ENCODE assay signal across 15 cellular contexts in the genomic region with DNA sequence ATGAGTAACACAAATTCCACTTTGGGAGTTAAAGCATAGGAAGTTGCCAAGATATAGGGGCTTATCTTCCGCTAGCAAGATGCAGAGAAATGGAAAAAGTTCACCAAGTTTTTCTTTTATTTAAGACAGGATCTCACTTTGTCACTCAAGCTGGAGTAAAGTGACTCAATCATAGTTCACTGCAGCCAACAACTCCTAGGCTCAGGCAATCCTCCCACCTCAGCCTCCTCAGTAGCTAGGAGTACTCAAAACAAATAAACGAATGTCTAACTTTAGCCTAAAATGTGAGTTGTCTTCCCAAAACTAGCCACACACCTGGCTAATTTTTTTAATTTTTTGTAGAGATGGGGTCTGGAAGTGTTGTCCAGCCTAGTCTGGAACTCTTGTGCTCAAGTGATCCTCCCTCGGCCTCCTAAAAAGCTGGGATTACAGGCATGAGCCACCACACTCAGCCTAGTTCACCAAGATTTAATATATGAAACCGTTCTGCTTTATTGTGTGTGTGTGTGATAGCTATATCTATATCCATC. TPM values are rescaled to one million over a fixed set of nuclear protein-coding genes. Genes with fewer than 3 reads are reported as not detected.
DNase-seq lines count a peak whose midpoint lies in the region; ATAC-seq and TF ChIP-seq lines count a peak whose summit lies in the region.
"Had no signal": no experiment of that assay in that cellular context is flagged by ENCODE, and none has a peak within 500 bp of the region (broad histone marks: within the 10 kb centered on the region; RNA-seq: fewer than 3 reads in every experiment).

No MANE protein-coding gene starts in this region.

- dilution Hi-C loops in IMR-90 (cut with HindIII; ENCODE audit: low sequenced_read_pairs, unreplicated experiment): no loop called here
- dilution Hi-C loops in mammary epithelial cell (cut with HindIII; ENCODE audit: low sequenced_read_pairs): loop anchor here (25.0 kb wide), 1 partner anchor 376 kb away; no protein-coding TSS in a partner anchor

- H3K9me1 ChIP-seq in IMR-90 (ENCODE audit: insufficient read depth, low read length): no peaks in the 10 kb centered on the region

- in situ Hi-C loops in IMR-90 (cut with MboI; ENCODE audit: low sequenced_read_pairs) (no loop called here), mammary epithelial cell (cut with MboI; ENCODE audit: low sequenced_read_pairs in 2 of 2) (no loop called here)

- BruUV-seq in IMR-90 (replicated peaks; lab: Mats Ljungman, UMichigan): no TSS peak
- BruUV-seq in mammary epithelial cell (replicated peaks; lab: Mats Ljungman, UMichigan): no TSS peak

- H2BK20ac ChIP-seq in IMR-90 (ENCODE audit: low read depth, low read length): no peak overlapping the region

- H2BK15ac ChIP-seq in IMR-90 (ENCODE audit: low read depth, low read length): no peak overlapping the region

- WGBS in IMR-90 (ENCODE audit: extremely low coverage in 2 of 2, insufficient read length in 1 of 2), 2 experiments: no CpG with 5 or more reads among the region's 4 CpGs
- 99% methylated on average over 4 of the region's 4 CpGs for WGBS in mammary epithelial cell (ENCODE audit: low coverage, missing lambda C conversion rate)

- H3K4me1 ChIP-seq in CD4-positive, CD25-positive, alpha-beta regulatory T cell (ENCODE audit: control insufficient read depth, insufficient read depth, low read length, poor library complexity, severe bottlenecking): peaks cover 26% of the 10 kb centered on the region
- peaks cover 11% of the 10 kb centered on the region for H3K4me1 ChIP-seq in IMR-90 (ENCODE audit: control insufficient read depth, insufficient read depth, low read length)
- peaks cover 6% of the 10 kb centered on the region for H3K4me1 ChIP-seq in mammary epithelial cell (ENCODE audit: insufficient read depth, low read length)
- peaks cover 0 to 34% of the 10 kb centered on the region in 2 donors for H3K4me1 ChIP-seq in muscle layer of duodenum (ENCODE audit: control insufficient read depth in 1 of 2, insufficient read depth in 2 of 2, low read length in 2 of 2)

- no peak overlapping the region for H3K4me3 ChIP-seq in CD4-positive, CD25-positive, alpha-beta regulatory T cell (ENCODE audit: low read depth, low read length)
- H3K4me3 ChIP-seq in IMR-90 (ENCODE audit: insufficient read depth, low read depth, low read length) (no peak overlapping the region), mammary epithelial cell (replicated peaks in 1 of 3; ENCODE audit: insufficient read depth in 1 of 3, low read depth in 2 of 3, low read length in 3 of 3) (no peak overlapping the region), muscle layer of duodenum (ENCODE audit: low read depth in 1 of 2, low read length in 2 of 2) (no peak overlapping the region)
- H3K4me3 ChIP-seq: GM12878, mucosa of descending colon, Peyer's patch had no signal

- no peak for ATAC-seq in CD4-positive, CD25-positive, alpha-beta regulatory T cell (ENCODE audit: low read depth in 2 of 2)
- peak; percentile 15 for ATAC-seq in IMR-90 (ENCODE audit: low read depth)
- no peak for ATAC-seq in GM18873 (IDR thresholded peaks at IDR 0.05; ENCODE audit: low FRiP score, unreplicated experiment)

- no peaks in the 10 kb centered on the region for H3K27me3 ChIP-seq in CD4-positive, CD25-positive, alpha-beta regulatory T cell (ENCODE audit: control insufficient read depth, insufficient read depth, low read length)
- no peaks in the 10 kb centered on the region for H3K27me3 ChIP-seq in IMR-90 (ENCODE audit: control insufficient read depth, insufficient read depth, low read length)
- H3K27me3 ChIP-seq in mammary epithelial cell (ENCODE audit: insufficient read depth, low read length): no peaks in the 10 kb centered on the region
- no peaks in the 10 kb centered on the region for H3K27me3 ChIP-seq in muscle layer of duodenum (ENCODE audit: low read depth, low read length)
- H3K27me3 ChIP-seq: Peyer's patch had no signal

- H2AK9ac ChIP-seq in IMR-90 (replicated peaks; ENCODE audit: low read depth, low read length, poor library complexity): no peak overlapping the region

- peak overlapping the region in 2 of 3 donors; percentile 70 to 83 for H3K27ac Mint-ChIP-seq in CD4-positive, CD25-positive, alpha-beta regulatory T cell

- H3K14ac ChIP-seq in IMR-90 (replicated peaks; ENCODE audit: low read depth, low read length): no peak overlapping the region

- H3K4ac ChIP-seq in IMR-90 (ENCODE audit: low read depth, low read length): no peak overlapping the region

- H3K18ac ChIP-seq in IMR-90 (ENCODE audit: low read depth, low read length): no peak overlapping the region

- H3K4me2 ChIP-seq in IMR-90 (ENCODE audit: low read depth, low read length) (no peak overlapping the region), mammary epithelial cell (ENCODE audit: insufficient read depth, low read depth, low read length) (no peak overlapping the region)

- no peaks in the 10 kb centered on the region for H3K9me3 Mint-ChIP-seq in CD4-positive, CD25-positive, alpha-beta regulatory T cell

- H3K79me1 ChIP-seq in IMR-90 (ENCODE audit: low read depth in 1 of 2, low read length in 2 of 2): peaks cover 15 to 24% of the 10 kb centered on the region in 2 experiments

- peaks cover 55% of the 10 kb centered on the region for H3K36me3 ChIP-seq in CD4-positive, CD25-positive, alpha-beta regulatory T cell (ENCODE audit: control insufficient read depth, insufficient read depth, low read length)
- H3K36me3 ChIP-seq in IMR-90 (ENCODE audit: control insufficient read depth, insufficient read depth, low read length) (peaks cover 29% of the 10 kb centered on the region), mammary epithelial cell (ENCODE audit: insufficient read depth, low read length) (peaks cover 46% of the 10 kb centered on the region), muscle layer of duodenum (ENCODE audit: control insufficient read depth in 1 of 2, insufficient read depth in 2 of 2, low read length in 2 of 2) (peaks cover 38 to 52% of the 10 kb centered on the region in 2 donors)

- no peak overlapping the region for H2BK5ac ChIP-seq in IMR-90 (ENCODE audit: low read depth, low read length, poor library complexity, severe bottlenecking)

- no peak; the same call in 1 of the 2 replicates for TF ChIP-seq POLR2A in IMR-90 (IDR thresholded peaks at IDR 0.05; ENCODE audit: low read depth, low read length)

- peak overlapping the region; percentile 41 for H3K27ac ChIP-seq in CD4-positive, CD25-positive, alpha-beta regulatory T cell (ENCODE audit: insufficient read depth, low read length, poor library complexity, severe bottlenecking)
- no peak overlapping the region for H3K27ac ChIP-seq in IMR-90 (ENCODE audit: insufficient read depth, low read length)
- H3K27ac ChIP-seq in mammary epithelial cell (ENCODE audit: insufficient read depth, low read depth, low read length): peak overlapping the region; percentile 42
- H3K27ac ChIP-seq in muscle layer of duodenum (ENCODE audit: low read length): peak overlapping the region; percentile 1
- H3K27ac ChIP-seq: C4-2B, Peyer's patch had no signal

- H4K20me1 ChIP-seq in IMR-90 (ENCODE audit: insufficient read depth, low read length) (peaks cover 58% of the 10 kb centered on the region), mammary epithelial cell (ENCODE audit: insufficient read depth, low read length) (no peaks in the 10 kb centered on the region)

- H3K27me3 Mint-ChIP-seq in CD4-positive, CD25-positive, alpha-beta regulatory T cell: no peaks in the 10 kb centered on the region

- CTCF ChIA-PET in IMR-90 (lab: Yijun Ruan, JAX): interaction anchor here (0.5 kb wide), 1 partner anchor 32 kb away, joined by 6 read pairs; no protein-coding TSS in a partner anchor
- CTCF ChIA-PET in mammary epithelial cell (lab: Charles Lee; ENCODE audit: low non-redundant PET): no interaction called here

- no peak overlapping the region for H2BK120ac ChIP-seq in IMR-90 (ENCODE audit: low read depth, low read length)

- no peak overlapping the region for H3K23ac ChIP-seq in IMR-90 (ENCODE audit: low read depth, low read length)

- peaks cover 22% of the 10 kb centered on the region for H3K79me2 ChIP-seq in mammary epithelial cell (ENCODE audit: insufficient read depth, low read length)

- TF ChIP-seq CTCF in IMR-90 (conservative IDR thresholded peaks at IDR 0.05; ENCODE audit: low read depth, low read length) (no peak), mammary epithelial cell (conservative IDR thresholded peaks at IDR 0.05 in 1 of 2, IDR thresholded peaks at IDR 0.05 in 1 of 2; ENCODE audit: extremely low read depth in 1 of 2, insufficient read depth in 1 of 2, low read depth in 1 of 2, low read length in 2 of 2) (no peak)

- no peaks in the 10 kb centered on the region for H3K9me3 ChIP-seq in CD4-positive, CD25-positive, alpha-beta regulatory T cell (ENCODE audit: control insufficient read depth in 2 of 2, low read length in 2 of 2)
- H3K9me3 ChIP-seq in IMR-90 (ENCODE audit: control insufficient read depth, insufficient read depth, low read length) (peaks cover 3% of the 10 kb centered on the region; the same call in 1 of the 2 replicates), mammary epithelial cell (replicated peaks; ENCODE audit: insufficient read depth, low read length) (no peaks in the 10 kb centered on the region), muscle layer of duodenum (ENCODE audit: control insufficient read depth in 1 of 2, low read length in 2 of 2) (no peaks in the 10 kb centered on the region)
- H3K9me3 ChIP-seq: mucosa of descending colon, Peyer's patch had no signal

- intact Hi-C loops in IMR-90 (cut with micrococcal nuclease) (no loop called here), mammary epithelial cell (cut with micrococcal nuclease) (loop anchor here (10.0 kb wide), 1 partner anchor 53 kb away; no protein-coding TSS in a partner anchor)

- H4K5ac ChIP-seq in IMR-90 (ENCODE audit: low read depth, low read length): no peak overlapping the region

- H3K36me3 Mint-ChIP-seq in CD4-positive, CD25-positive, alpha-beta regulatory T cell: peaks cover 33% of the 10 kb centered on the region

- no peak for DNase-seq in CD4-positive, CD25-positive, alpha-beta regulatory T cell
- peak; percentile 51 for DNase-seq in IMR-90
- no peak for DNase-seq in mammary epithelial cell
- DNase-seq in SIG-M5 treated with dmso at 0.1 percent for 504 hours (lab: John Stamatoyannopoulos, UW; ENCODE audit: unreplicated experiment): no peak
- DNase-seq in NCI-H524 treated with DMSO at 0.1 percent for 48 hours (lab: John Stamatoyannopoulos, UW): no peak
- no peak for DNase-seq in NCI-H526 treated with DMSO at 0.1 percent for 48 hours (lab: John Stamatoyannopoulos, UW)
- DNase-seq: activated CD4-positive, alpha-beta T cell treated with anti-CD3 and anti-CD28 coated beads for 1 hour; activated gamma-delta T cell treated with Interleukin-2 at 50 U/mL for 16 hours; hypothalamus; mucosa of descending colon; Peyer's patch had no signal

- no peak for TF ChIP-seq RAD21 in IMR-90 (IDR thresholded peaks at IDR 0.05; ENCODE audit: low read length)

- no peak overlapping the region for H4K8ac ChIP-seq in IMR-90 (ENCODE audit: low read depth in 2 of 2, low read length in 2 of 2)

- H4K91ac ChIP-seq in IMR-90 (ENCODE audit: insufficient read depth, low read depth, low read length): no peak overlapping the region

- H3K9ac ChIP-seq in IMR-90 (ENCODE audit: low read depth, low read length): no peak overlapping the region
- no peak overlapping the region for H3K9ac ChIP-seq in mammary epithelial cell (ENCODE audit: insufficient read depth, low read length)

- H3K4me1 Mint-ChIP-seq in CD4-positive, CD25-positive, alpha-beta regulatory T cell: peaks cover 18 to 45% (median 31%) of the 10 kb centered on the region in 4 donors

- no peak overlapping the region for H2AFZ ChIP-seq in IMR-90 (replicated peaks; ENCODE audit: low read length, poor library complexity)
- H2AFZ ChIP-seq in mammary epithelial cell (ENCODE audit: low read depth, low read length): no peak overlapping the region

- POLR2A ChIA-PET in IMR-90 (lab: Charles Lee; ENCODE audit: unreplicated experiment): interaction anchor here (0.5 kb wide), 1 partner anchor 123 kb away, joined by 7 read pairs; no protein-coding TSS in a partner anchor

- no peak overlapping the region for H2AK5ac ChIP-seq in IMR-90 (ENCODE audit: low read depth, low read length)

- no peak overlapping the region for H3K56ac ChIP-seq in IMR-90 (ENCODE audit: extremely low read depth, insufficient read depth, low read length)

- H3K4me3 Mint-ChIP-seq in CD4-positive, CD25-positive, alpha-beta regulatory T cell: peak overlapping the region in 1 of 4 donors; percentile 10

RNA-seq across cellular contexts. Expression of gene VIM, which starts 9.9 kb away (rescaled TPM):
- 1,005 TPM for total RNA-seq in CD4-positive, CD25-positive, alpha-beta regulatory T cell
- 100 to 1,000 TPM; 430 to 556 (median 487) TPM for polyA plus RNA-seq in CD4-positive, CD25-positive, alpha-beta regulatory T cell
- total RNA-seq in IMR-90 (2012; rRNA removed): 6,409 and 6,735 TPM in 2 replicates
- polyA plus RNA-seq in IMR-90 (2012; rRNA removed): 4,502 and 5,313 TPM in 2 replicates
- 3,296 and 6,454 TPM in 2 replicates for polyA plus RNA-seq in IMR-90 (2012; cell fraction: cytosol; rRNA removed)
- 3,181 and 7,305 TPM in 2 replicates for polyA plus RNA-seq in IMR-90 (2012; cell fraction: nucleus; rRNA removed; ENCODE audit: low replicate concordance)
- 1,000 to 10,000 TPM; 1,327 to 1,978 TPM for total RNA-seq in mammary epithelial cell
- polyA plus RNA-seq in mammary epithelial cell: 1,682 TPM
- polyA minus RNA-seq in mammary epithelial cell: 2,334 TPM

RNA-seq across cellular contexts. Expression of gene TRDMT1, which starts 36.5 kb away (rescaled TPM):
- total RNA-seq in CD4-positive, CD25-positive, alpha-beta regulatory T cell: 12.2 TPM
- polyA plus RNA-seq in CD4-positive, CD25-positive, alpha-beta regulatory T cell: 1 to 10 TPM; 5.8 to 8.6 (median 7.2) TPM
- total RNA-seq in IMR-90 (2012; rRNA removed): 4.7 and 6.7 TPM in 2 replicates
- 2.1 and 2.2 TPM in 2 replicates for polyA plus RNA-seq in IMR-90 (2012; rRNA removed)
- 0.90 and 4.7 TPM in 2 replicates for polyA plus RNA-seq in IMR-90 (2012; cell fraction: cytosol; rRNA removed)
- 0.49 and 4.0 TPM in 2 replicates for polyA plus RNA-seq in IMR-90 (2012; cell fraction: nucleus; rRNA removed; ENCODE audit: low replicate concordance)
- total RNA-seq in mammary epithelial cell: 1 to 10 TPM; 3.5 to 6.2 TPM
- 2.4 TPM for polyA plus RNA-seq in mammary epithelial cell
- polyA minus RNA-seq in mammary epithelial cell: 0.26 TPM
